ENCODE assay signal across 12 cellular contexts in the genomic region with DNA sequence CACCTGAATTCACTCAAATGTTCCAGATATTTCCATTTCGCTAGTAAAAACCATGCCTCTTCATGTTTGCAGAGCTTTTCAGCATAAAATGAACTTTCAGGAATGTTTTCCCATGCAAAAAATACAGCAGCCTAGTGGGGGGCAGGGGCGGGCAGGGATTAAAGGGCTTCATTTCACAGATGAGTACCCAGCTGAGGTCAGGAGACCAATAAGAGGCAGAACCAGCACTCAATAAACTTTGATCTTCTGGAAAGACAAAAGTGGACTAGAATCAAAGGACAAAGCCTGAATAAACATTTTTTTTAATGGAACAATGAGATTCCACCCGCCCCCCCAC.
DNase-seq lines count a peak whose midpoint lies in the region; ATAC-seq and TF ChIP-seq lines count a peak whose summit lies in the region.
"Had no signal": no experiment of that assay in that cellular context is flagged by ENCODE, and none has a peak within 500 bp of the region (broad histone marks: within the 10 kb centered on the region; RNA-seq: fewer than 3 reads in every experiment).

No MANE protein-coding gene starts in this region.

- H3K27me3 ChIP-seq in BLaER1, result no peaks in the 10 kb centered on the region
- no peaks in the 10 kb centered on the region for H3K27me3 ChIP-seq in HUES48 (ENCODE audit: control insufficient read depth, insufficient read depth, low read length)
- H3K27me3 ChIP-seq in parathyroid adenoma (ENCODE audit: control insufficient read depth, insufficient read depth, low read length), result no peaks in the 10 kb centered on the region

- 0 out of 2 replicates have a peak, but pooled peaks cover 16% of the 10 kb centered on the region for H3K36me3 ChIP-seq in BLaER1
- no peaks in the 10 kb centered on the region for H3K36me3 ChIP-seq in HUES48 (ENCODE audit: control insufficient read depth, insufficient read depth, low read length)
- H3K36me3 ChIP-seq in parathyroid adenoma (ENCODE audit: control insufficient read depth, insufficient read depth, low read length), result no peaks in the 10 kb centered on the region

- DNase-seq in caudate nucleus (lab: John Stamatoyannopoulos, UW), result no peak
- DNase-seq in kidney glomerular epithelial cell (lab: John Stamatoyannopoulos, UW), result no peak
- DNase-seq in NCI-H526 (lab: John Stamatoyannopoulos, UW), result no peak
- DNase-seq: activated CD4-positive, CD25-positive, alpha-beta regulatory T cell treated with anti-CD3 and anti-CD28 coated beads, Interleukin-2, amount 50 U/mL, for 72 hours; activated T-cell treated with anti-CD3 and anti-CD28 coated beads, Interleukin-2, amount 50 U/mL, for 72 hours; effector CD4-positive, alpha-beta T cell; MM.1S had no signal

- H3K9ac ChIP-seq in BLaER1, result no peak overlapping the region
- no peak overlapping the region for H3K9ac ChIP-seq in HUES48 (ENCODE audit: low read depth, low read length)
- no peak overlapping the region for H3K9ac ChIP-seq in parathyroid adenoma

- peak overlapping the region; percentile 58 for H2AFZ ChIP-seq in parathyroid adenoma

- H3K4me2 ChIP-seq in BLaER1, result peak overlapping the region; percentile 70
- no peak overlapping the region for H3K4me2 ChIP-seq in parathyroid adenoma (ENCODE audit: low read length)

- no peaks in the 10 kb centered on the region for H3K9me3 ChIP-seq in BLaER1
- no peaks in the 10 kb centered on the region for H3K9me3 ChIP-seq in HUES48 (ENCODE audit: control insufficient read depth, insufficient read depth, low read length)
- H3K9me3 ChIP-seq in parathyroid adenoma (ENCODE audit: control insufficient read depth, low read length), result no peaks in the 10 kb centered on the region

- peaks cover 66% of the 10 kb centered on the region for H4K20me1 ChIP-seq in BLaER1

- peaks cover 10% of the 10 kb centered on the region for H3K79me2 ChIP-seq in parathyroid adenoma

- H3K27ac ChIP-seq in BLaER1 (no peak overlapping the region), HUES48 (ENCODE audit: low read depth, low read length) (peak overlapping the region; percentile 65), caudate nucleus (ENCODE audit: low read depth, low read length) (peak overlapping the region; percentile 48), parathyroid adenoma (peak overlapping the region; percentile 73)

- no peak for TF ChIP-seq CTCF in parathyroid adenoma (IDR thresholded peaks at IDR 0.05)

- no peak for ATAC-seq in GM21737 (IDR thresholded peaks at IDR 0.05; ENCODE audit: unreplicated experiment)
- no peak for ATAC-seq in GM18505 (IDR thresholded peaks at IDR 0.05; ENCODE audit: unreplicated experiment)

- no peak for TF ChIP-seq POLR2A in GM18505 (IDR thresholded peaks at IDR 0.05; ENCODE audit: borderline replicate concordance, extremely low read depth, insufficient read depth, insufficient read length)

- peaks cover 64% of the 10 kb centered on the region for H3K4me1 ChIP-seq in BLaER1
- H3K4me1 ChIP-seq in HUES48 (ENCODE audit: control insufficient read depth, insufficient read depth, low read length), result peaks cover 14% of the 10 kb centered on the region
- peaks cover 10% of the 10 kb centered on the region for H3K4me1 ChIP-seq in parathyroid adenoma

- no peak overlapping the region for H3K4me3 ChIP-seq in BLaER1
- no peak overlapping the region for H3K4me3 ChIP-seq in HUES48 (ENCODE audit: low read depth, low read length)
- no peak overlapping the region for H3K4me3 ChIP-seq in parathyroid adenoma (ENCODE audit: low read depth, low read length)
